In the genomic region with DNA sequence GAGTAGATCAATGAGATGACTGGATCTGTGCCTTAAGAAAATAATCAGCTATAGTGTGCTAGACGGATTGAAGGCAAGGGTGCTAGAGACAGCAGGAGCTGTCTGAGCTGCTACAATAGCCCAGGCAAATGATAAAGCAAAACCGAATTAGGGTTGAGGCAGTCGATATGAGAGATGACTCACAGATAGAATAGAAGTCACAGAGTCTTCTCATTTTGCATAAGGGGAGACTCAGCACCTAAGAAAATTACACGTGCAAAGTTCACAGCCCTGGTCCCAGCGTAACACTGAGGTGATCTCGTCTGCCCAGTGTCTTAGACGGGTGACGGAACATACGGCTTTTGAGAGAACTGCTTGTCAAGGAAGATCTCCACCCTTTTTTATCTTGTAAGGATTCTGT, we compare ENCODE assay signal across 13 cellular contexts. TPM values are rescaled to one million over a fixed set of nuclear protein-coding genes. Genes with fewer than 3 reads are reported as not detected.
DNase-seq lines count a peak whose midpoint lies in the region; ATAC-seq and TF ChIP-seq lines count a peak whose summit lies in the region.
"Had no signal": no experiment of that assay in that cellular context is flagged by ENCODE, and none has a peak within 500 bp of the region (broad histone marks: within the 10 kb centered on the region; RNA-seq: fewer than 3 reads in every experiment).

No MANE protein-coding gene starts in this region.

- CTCF ChIA-PET in activated naive CD4-positive, alpha-beta T cell treated with anti-CD3 and anti-CD28 coated beads for 36 hours (lab: Charles Lee): interaction anchor here (0.6 to 0.8 kb wide), 2 partner anchors 10 to 15 kb away, joined by 3 read pairs; no protein-coding TSS in a partner anchor
- CTCF ChIA-PET in activated naive CD4-positive, alpha-beta T cell treated with anti-CD3 and anti-CD28 coated beads, Interleukin-2, amount 10 ng/mL, durations not matched to agents 7 days and 5 days (lab: Charles Lee): interaction anchor here (1.5 kb wide), 1 partner anchor 419 kb away, joined by 3 read pairs; no protein-coding TSS in a partner anchor
- CTCF ChIA-PET in activated CD8-positive, alpha-beta T cell treated with anti-CD3 and anti-CD28 coated beads for 36 hours (lab: Charles Lee): interaction anchor here (1.1 to 2.4 kb wide), 3 partner anchors 419 to 427 kb away, joined by 3 to 11 read pairs (median 6); no protein-coding TSS in a partner anchor

- DNase-seq in activated naive CD4-positive, alpha-beta T cell treated with anti-CD3 and anti-CD28 coated beads for 36 hours: peak; percentile 73
- DNase-seq in activated naive CD4-positive, alpha-beta T cell treated with anti-CD3 and anti-CD28 coated beads, Interleukin-2, amount 10 ng/mL, durations not matched to agents 7 days and 5 days: no peak
- peak; percentile 59 for DNase-seq in activated CD8-positive, alpha-beta T cell treated with anti-CD3 and anti-CD28 coated beads for 36 hours
- DNase-seq in kidney tubule cell (ENCODE audit: low spot score): peak; percentile 52
- no peak for DNase-seq in head of caudate nucleus
- no peak for DNase-seq in NCI-H1694 (lab: John Stamatoyannopoulos, UW)
- DNase-seq: aorta, GM23248, RPMI8226, WERI-Rb-1 had no signal

- no peaks in the 10 kb centered on the region for H3K27me3 ChIP-seq in stomach smooth muscle (ENCODE audit: control insufficient read depth in 1 of 2, insufficient read depth in 2 of 2, low read length in 2 of 2)

- peaks cover 7% of the 10 kb centered on the region for H3K36me3 Mint-ChIP-seq in activated naive CD4-positive, alpha-beta T cell treated with anti-CD3 and anti-CD28 coated beads for 36 hours (ENCODE audit: low read depth)
- H3K36me3 Mint-ChIP-seq in activated naive CD4-positive, alpha-beta T cell treated with anti-CD3 and anti-CD28 coated beads, Interleukin-2, amount 10 ng/mL, durations not matched to agents 7 days and 5 days: peaks cover 42% of the 10 kb centered on the region
- peaks cover 3% of the 10 kb centered on the region for H3K36me3 Mint-ChIP-seq in activated CD8-positive, alpha-beta T cell treated with anti-CD3 and anti-CD28 coated beads for 36 hours (ENCODE audit: low read depth)

- no peaks in the 10 kb centered on the region for H3K9me3 Mint-ChIP-seq in activated naive CD4-positive, alpha-beta T cell treated with anti-CD3 and anti-CD28 coated beads for 36 hours
- no peaks in the 10 kb centered on the region for H3K9me3 Mint-ChIP-seq in activated naive CD4-positive, alpha-beta T cell treated with anti-CD3 and anti-CD28 coated beads, Interleukin-2, amount 10 ng/mL, durations not matched to agents 7 days and 5 days
- H3K9me3 Mint-ChIP-seq in activated CD8-positive, alpha-beta T cell treated with anti-CD3 and anti-CD28 coated beads for 36 hours: no peaks in the 10 kb centered on the region

- H3K4me3 ChIP-seq in stomach smooth muscle (ENCODE audit: low read length in 2 of 2): peak overlapping the region in 1 of 2 donors; percentile 8
- H3K4me3 ChIP-seq: GM23248, K562 had no signal

- TF ChIP-seq CTCF in activated CD8-positive, alpha-beta T cell treated with anti-CD3 and anti-CD28 coated beads for 36 hours (IDR thresholded peaks at IDR 0.05): no peak

- peaks cover 60% of the 10 kb centered on the region for H3K4me1 Mint-ChIP-seq in activated naive CD4-positive, alpha-beta T cell treated with anti-CD3 and anti-CD28 coated beads for 36 hours (ENCODE audit: low read depth)
- H3K4me1 Mint-ChIP-seq in activated naive CD4-positive, alpha-beta T cell treated with anti-CD3 and anti-CD28 coated beads, Interleukin-2, amount 10 ng/mL, durations not matched to agents 7 days and 5 days: peaks cover 68% of the 10 kb centered on the region
- H3K4me1 Mint-ChIP-seq in activated CD8-positive, alpha-beta T cell treated with anti-CD3 and anti-CD28 coated beads for 36 hours (ENCODE audit: low read depth): peaks cover 48% of the 10 kb centered on the region

- H3K27me3 Mint-ChIP-seq in activated naive CD4-positive, alpha-beta T cell treated with anti-CD3 and anti-CD28 coated beads for 36 hours (ENCODE audit: low read depth): no peaks in the 10 kb centered on the region
- no peaks in the 10 kb centered on the region for H3K27me3 Mint-ChIP-seq in activated naive CD4-positive, alpha-beta T cell treated with anti-CD3 and anti-CD28 coated beads, Interleukin-2, amount 10 ng/mL, durations not matched to agents 7 days and 5 days
- H3K27me3 Mint-ChIP-seq in activated CD8-positive, alpha-beta T cell treated with anti-CD3 and anti-CD28 coated beads for 36 hours: no peaks in the 10 kb centered on the region

- no peaks in the 10 kb centered on the region for H3K9me3 ChIP-seq in stomach smooth muscle (ENCODE audit: control insufficient read depth in 2 of 2, low read length in 2 of 2)

- H3K4me1 ChIP-seq in stomach smooth muscle (ENCODE audit: control insufficient read depth, insufficient read depth, low read length): peaks cover 68% of the 10 kb centered on the region

- peak overlapping the region; percentile 20 for H3K27ac Mint-ChIP-seq in activated naive CD4-positive, alpha-beta T cell treated with anti-CD3 and anti-CD28 coated beads for 36 hours
- no peak overlapping the region for H3K27ac Mint-ChIP-seq in activated naive CD4-positive, alpha-beta T cell treated with anti-CD3 and anti-CD28 coated beads, Interleukin-2, amount 10 ng/mL, durations not matched to agents 7 days and 5 days
- peak overlapping the region; percentile 24 for H3K27ac Mint-ChIP-seq in activated CD8-positive, alpha-beta T cell treated with anti-CD3 and anti-CD28 coated beads for 36 hours

- peak overlapping the region; percentile 46 for H3K27ac ChIP-seq in stomach smooth muscle (ENCODE audit: low read length)
- H3K27ac ChIP-seq: GM23248, WERI-Rb-1 had no signal

- H3K9ac ChIP-seq in stomach smooth muscle (ENCODE audit: low read length in 2 of 2): peak overlapping the region in 1 of 2 donors; percentile 2
- H3K9ac ChIP-seq: GM23248 had no signal

- POLR2A ChIA-PET in activated CD8-positive, alpha-beta T cell treated with anti-CD3 and anti-CD28 coated beads for 36 hours (lab: Charles Lee): no interaction called here

- no peaks in the 10 kb centered on the region for H3K36me3 ChIP-seq in stomach smooth muscle (ENCODE audit: control insufficient read depth in 2 of 2, insufficient read depth in 2 of 2, low read length in 2 of 2)
- H3K36me3 ChIP-seq: WERI-Rb-1 had no signal

- H3K4me3 Mint-ChIP-seq in activated naive CD4-positive, alpha-beta T cell treated with anti-CD3 and anti-CD28 coated beads for 36 hours: no peak overlapping the region
- no peak overlapping the region for H3K4me3 Mint-ChIP-seq in activated naive CD4-positive, alpha-beta T cell treated with anti-CD3 and anti-CD28 coated beads, Interleukin-2, amount 10 ng/mL, durations not matched to agents 7 days and 5 days
- H3K4me3 Mint-ChIP-seq in activated CD8-positive, alpha-beta T cell treated with anti-CD3 and anti-CD28 coated beads for 36 hours: no peak overlapping the region

- intact Hi-C loops in activated naive CD4-positive, alpha-beta T cell treated with anti-CD3 and anti-CD28 coated beads for 36 hours (cut with micrococcal nuclease): loop anchor here (1.0 to 2.0 kb wide), 2 partner anchors 11 to 243 kb away; a partner anchor contains a TSS
- intact Hi-C loops in activated CD8-positive, alpha-beta T cell treated with anti-CD3 and anti-CD28 coated beads for 36 hours (cut with micrococcal nuclease): no loop called here
- intact Hi-C loops in head of caudate nucleus (cut with DNase I): no loop called here

- ATAC-seq in activated CD8-positive, alpha-beta T cell treated with anti-CD3 and anti-CD28 coated beads for 36 hours: peak; percentile 75
- no peak for ATAC-seq in HG03571 (IDR thresholded peaks at IDR 0.05; ENCODE audit: unreplicated experiment)
- ATAC-seq: K562 had no signal

RNA-seq across cellular contexts. Expression of a gene that starts 11.6 kb away (rescaled TPM):
- total RNA-seq in activated naive CD4-positive, alpha-beta T cell treated with anti-CD3 and anti-CD28 coated beads for 36 hours: 10 to 100 TPM; 27.5 to 31.8 TPM
- total RNA-seq in activated CD8-positive, alpha-beta T cell treated with anti-CD3 and anti-CD28 coated beads for 36 hours: 10 to 100 TPM; 16.4 to 22.6 TPM

Comparison
In these comparisons a context has a peak if more than half of its experiments do, and no peak if none do; other contexts are left out.
1. DNase-seq: peak in activated naive CD4-positive, alpha-beta T cell treated with anti-CD3 and anti-CD28 coated beads for 36 hours (single experiment), activated CD8-positive, alpha-beta T cell treated with anti-CD3 and anti-CD28 coated beads for 36 hours (single experiment) and kidney tubule cell (single experiment); none in activated naive CD4-positive, alpha-beta T cell treated with anti-CD3 and anti-CD28 coated beads, Interleukin-2, amount 10 ng/mL, durations not matched to agents 7 days and 5 days (single experiment), head of caudate nucleus (0 of 42) and NCI-H1694 (single experiment).